Comparison of ENCODE assay signal across 10 cellular contexts in the genomic region with DNA sequence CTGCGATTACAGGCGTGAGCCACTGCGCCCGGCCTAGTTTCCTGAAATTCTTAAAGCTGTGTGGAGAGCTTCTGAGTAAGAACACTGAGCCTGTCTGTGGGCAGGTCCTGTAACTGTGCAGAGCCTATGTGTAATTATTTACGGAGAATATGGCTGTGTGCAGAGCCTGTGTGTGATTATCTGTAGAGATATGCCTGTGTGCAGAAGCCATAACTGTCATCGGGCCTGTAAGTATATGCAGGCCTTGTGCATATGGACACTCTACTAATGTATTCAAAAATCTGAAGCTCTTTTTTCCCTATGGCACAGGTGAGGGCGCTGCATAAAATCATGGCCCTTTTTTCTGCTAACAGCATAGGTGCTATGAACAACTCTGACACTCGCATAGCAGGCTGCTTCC. TPM values are rescaled to one million over a fixed set of nuclear protein-coding genes. Genes with fewer than 3 reads are reported as not detected.
"Had no signal": no experiment of that assay in that cellular context is flagged by ENCODE, and none has a peak within 500 bp of the region (broad histone marks: within the 10 kb centered on the region; RNA-seq: fewer than 3 reads in every experiment).

A gene with protein sequence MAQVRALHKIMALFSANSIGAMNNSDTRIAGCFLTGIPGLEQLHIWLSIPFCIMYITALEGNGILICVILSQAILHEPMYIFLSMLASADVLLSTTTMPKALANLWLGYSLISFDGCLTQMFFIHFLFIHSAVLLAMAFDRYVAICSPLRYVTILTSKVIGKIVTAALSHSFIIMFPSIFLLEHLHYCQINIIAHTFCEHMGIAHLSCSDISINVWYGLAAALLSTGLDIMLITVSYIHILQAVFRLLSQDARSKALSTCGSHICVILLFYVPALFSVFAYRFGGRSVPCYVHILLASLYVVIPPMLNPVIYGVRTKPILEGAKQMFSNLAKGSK (plus strand): TSS at position 301 of the 400 bp plus-strand sequence. CDS start 0 bp downstream, at position 301.

- DNase-seq: H9, HCEC 1CT, HFFc6 had no signal

- FAIRE-seq: H1, H54, HepG2 had no signal

- H3K4me3 ChIP-seq: GM23338 had no signal

- ATAC-seq: GM23338 had no signal

- H2AFZ ChIP-seq: GM23338 had no signal

- H3K27ac ChIP-seq: HL-60 had no signal

- H3K4me2 ChIP-seq: GM23338 had no signal

RNA-seq across cellular contexts. Expression of the gene that starts here (rescaled TPM):
- total RNA-seq: GM23338, H1, H9, HepG2, HFFc6, HT1080 had no signal
- polyA plus RNA-seq: GM23338, H1, HepG2, IgD-negative memory B cell had no signal
